ENCODE assay signal across 1 cellular context in the genomic region with DNA sequence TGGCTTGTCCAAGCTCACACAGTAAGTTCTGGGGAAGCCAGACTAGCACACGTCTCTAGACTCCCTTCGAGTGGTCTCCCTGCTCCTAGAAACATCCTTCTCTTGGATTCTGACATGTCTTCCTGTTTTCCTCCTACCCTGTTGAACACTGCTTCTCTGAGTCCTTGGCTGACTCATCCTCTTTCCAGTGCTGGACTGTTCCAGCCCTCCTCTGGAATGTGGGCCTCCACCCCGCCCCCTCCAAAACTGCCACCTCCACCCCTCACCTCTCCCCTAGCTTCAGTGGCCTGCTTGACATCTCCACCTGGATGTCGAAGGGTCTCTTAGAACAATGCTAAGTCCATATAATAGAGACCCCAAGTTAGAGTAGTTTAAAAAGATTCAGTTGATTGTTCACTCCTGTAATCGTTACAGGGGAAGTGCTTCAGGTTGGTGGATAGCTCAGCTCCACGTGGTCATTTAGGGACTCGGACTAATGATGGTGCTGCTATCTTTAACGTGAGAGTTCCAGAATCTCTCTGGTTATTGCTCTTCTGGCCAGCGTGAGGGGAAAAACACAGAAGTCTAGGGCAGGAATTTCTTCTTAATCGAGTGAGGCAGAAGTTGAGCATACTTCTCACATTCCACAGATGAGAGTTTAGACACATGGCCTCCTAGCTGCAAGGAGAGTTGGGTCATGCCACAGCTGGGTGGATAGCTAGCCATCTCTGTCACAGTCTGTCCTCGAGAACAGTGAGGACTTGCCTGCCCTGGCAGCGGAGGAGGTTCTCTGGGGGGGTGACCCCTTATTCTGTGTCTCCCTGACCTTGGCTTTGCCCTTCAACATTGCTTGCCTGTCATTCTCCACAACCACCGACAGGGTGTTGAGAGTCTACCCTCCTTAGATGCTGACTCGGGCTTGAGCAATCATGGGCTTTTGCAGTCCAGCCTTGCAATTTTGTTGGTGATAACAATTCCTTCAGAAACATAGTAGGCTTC.
TF ChIP-seq lines count a peak whose summit lies in the region.

No MANE protein-coding gene starts in this region.

TF ChIP-seq in SK-N-SH treated with all-trans-retinoic acid at 6 μM for 48 hours, 23 proteins besides CTCF, POLR2A, EP300 and RAD21 (continued from another document):
- TF ChIP-seq ISL1 (CRISPR knock-in tag; IDR thresholded peaks at IDR 0.05) (no peak), ZFP3 (CRISPR knock-in tag; IDR thresholded peaks at IDR 0.05) (no peak), ESRRG (CRISPR knock-in tag; IDR thresholded peaks at IDR 0.05) (no peak), PPARA (CRISPR knock-in tag; IDR thresholded peaks at IDR 0.05; ENCODE audit: borderline replicate concordance) (no peak), BACH2 (CRISPR knock-in tag; IDR thresholded peaks at IDR 0.05; ENCODE audit: borderline replicate concordance) (no peak)
